In the genomic region with DNA sequence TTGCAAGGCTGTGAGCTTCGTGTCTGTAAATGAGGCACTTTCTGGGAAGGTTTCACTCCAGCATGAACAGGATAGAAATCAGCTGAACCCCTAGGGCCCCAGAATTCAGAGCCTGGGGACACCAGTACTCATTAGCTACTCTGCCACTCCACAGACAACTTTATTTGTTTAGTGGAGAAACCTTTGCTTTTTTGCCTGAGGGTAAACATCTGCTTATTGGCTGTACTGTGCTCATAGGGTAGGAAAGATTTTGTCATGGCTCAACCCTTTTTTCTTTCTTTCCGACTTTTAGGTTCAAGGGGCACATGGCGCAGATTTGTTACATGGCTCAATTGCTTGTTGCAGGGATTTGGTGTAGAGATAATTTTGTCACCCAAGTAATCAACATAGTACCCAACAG, we compare ENCODE assay signal across 20 cellular contexts.
"Had no signal": no experiment of that assay in that cellular context is flagged by ENCODE, and none has a peak within 500 bp of the region (broad histone marks: within the 10 kb centered on the region; RNA-seq: fewer than 3 reads in every experiment).

No MANE protein-coding gene starts in this region.

- H3K27me3 ChIP-seq: brain microvascular endothelial cell, right atrium auricular region had no signal

- H3K4me3 Mint-ChIP-seq: activated CD4-positive, alpha-beta memory T cell treated with anti-CD3 and anti-CD28 coated beads, Interleukin-2, amount 10 ng/mL, durations not matched to agents 7 days and 5 days; activated CD8-positive, alpha-beta memory T cell treated with anti-CD3 and anti-CD28 coated beads, Interleukin-2, amount 10 ng/mL, durations not matched to agents 7 days and 5 days; activated naive CD4-positive, alpha-beta T cell treated with anti-CD3 and anti-CD28 coated beads, Interleukin-2, amount 10 ng/mL, durations not matched to agents 7 days and 5 days; activated naive CD8-positive, alpha-beta T cell treated with anti-CD3 and anti-CD28 coated beads, Interleukin-2, amount 50 U/mL, for 24 hours; activated T-cell treated with anti-CD3 and anti-CD28 coated beads, Interleukin-2, amount 50 U/mL, for 24 hours; memory B cell; neural crest cell had no signal

- H3K27ac ChIP-seq: brain microvascular endothelial cell, dorsolateral prefrontal cortex, right atrium auricular region, transverse colon had no signal

- H3K4me1 Mint-ChIP-seq: activated CD4-positive, alpha-beta memory T cell treated with anti-CD3 and anti-CD28 coated beads, Interleukin-2, amount 10 ng/mL, durations not matched to agents 7 days and 5 days; activated CD8-positive, alpha-beta memory T cell treated with anti-CD3 and anti-CD28 coated beads, Interleukin-2, amount 10 ng/mL, durations not matched to agents 7 days and 5 days; activated naive CD4-positive, alpha-beta T cell treated with anti-CD3 and anti-CD28 coated beads, Interleukin-2, amount 10 ng/mL, durations not matched to agents 7 days and 5 days; activated naive CD8-positive, alpha-beta T cell treated with anti-CD3 and anti-CD28 coated beads, Interleukin-2, amount 50 U/mL, for 24 hours; memory B cell had no signal

- ATAC-seq: activated CD8-positive, alpha-beta memory T cell treated with anti-CD3 and anti-CD28 coated beads, Interleukin-2, amount 10 ng/mL, durations not matched to agents 7 days and 5 days; activated naive CD8-positive, alpha-beta T cell treated with anti-CD3 and anti-CD28 coated beads, Interleukin-2, amount 50 U/mL, for 24 hours had no signal

- H3K9me3 Mint-ChIP-seq: activated CD4-positive, alpha-beta memory T cell treated with anti-CD3 and anti-CD28 coated beads, Interleukin-2, amount 10 ng/mL, durations not matched to agents 7 days and 5 days; activated naive CD4-positive, alpha-beta T cell treated with anti-CD3 and anti-CD28 coated beads, Interleukin-2, amount 10 ng/mL, durations not matched to agents 7 days and 5 days; activated naive CD8-positive, alpha-beta T cell treated with anti-CD3 and anti-CD28 coated beads, Interleukin-2, amount 50 U/mL, for 24 hours had no signal

- H3K4me3 ChIP-seq: dorsolateral prefrontal cortex, prostate gland, right atrium auricular region, transverse colon had no signal

- H3K27ac Mint-ChIP-seq: activated CD4-positive, alpha-beta memory T cell treated with anti-CD3 and anti-CD28 coated beads, Interleukin-2, amount 10 ng/mL, durations not matched to agents 7 days and 5 days; activated CD8-positive, alpha-beta memory T cell treated with anti-CD3 and anti-CD28 coated beads, Interleukin-2, amount 10 ng/mL, durations not matched to agents 7 days and 5 days; activated naive CD4-positive, alpha-beta T cell treated with anti-CD3 and anti-CD28 coated beads, Interleukin-2, amount 10 ng/mL, durations not matched to agents 7 days and 5 days; activated naive CD8-positive, alpha-beta T cell treated with anti-CD3 and anti-CD28 coated beads, Interleukin-2, amount 50 U/mL, for 24 hours; activated T-cell treated with anti-CD3 and anti-CD28 coated beads, Interleukin-2, amount 50 U/mL, for 24 hours; memory B cell had no signal

- H3K4me1 ChIP-seq: prostate gland, right atrium auricular region, transverse colon had no signal

- H3K27me3 Mint-ChIP-seq: activated CD4-positive, alpha-beta memory T cell treated with anti-CD3 and anti-CD28 coated beads, Interleukin-2, amount 10 ng/mL, durations not matched to agents 7 days and 5 days; activated CD8-positive, alpha-beta memory T cell treated with anti-CD3 and anti-CD28 coated beads, Interleukin-2, amount 10 ng/mL, durations not matched to agents 7 days and 5 days; activated naive CD4-positive, alpha-beta T cell treated with anti-CD3 and anti-CD28 coated beads, Interleukin-2, amount 10 ng/mL, durations not matched to agents 7 days and 5 days had no signal

- H3K9me3 ChIP-seq: prostate gland, transverse colon had no signal

- H3K36me3 Mint-ChIP-seq: activated CD8-positive, alpha-beta memory T cell treated with anti-CD3 and anti-CD28 coated beads, Interleukin-2, amount 10 ng/mL, durations not matched to agents 7 days and 5 days; activated naive CD4-positive, alpha-beta T cell treated with anti-CD3 and anti-CD28 coated beads, Interleukin-2, amount 10 ng/mL, durations not matched to agents 7 days and 5 days; memory B cell had no signal

- DNase-seq: activated CD4-positive, alpha-beta memory T cell treated with anti-CD3 and anti-CD28 coated beads, Interleukin-2, amount 10 ng/mL, durations not matched to agents 7 days and 5 days; activated CD4-positive, alpha-beta T cell treated with anti-CD3 and anti-CD28 coated beads for 48 hours; activated CD4-positive, CD25-positive, alpha-beta regulatory T cell; activated CD8-positive, alpha-beta memory T cell treated with anti-CD3 and anti-CD28 coated beads, Interleukin-2, amount 10 ng/mL, durations not matched to agents 7 days and 5 days; activated naive CD4-positive, alpha-beta T cell treated with anti-CD3 and anti-CD28 coated beads, Interleukin-2, amount 10 ng/mL, durations not matched to agents 7 days and 5 days; activated naive CD8-positive, alpha-beta T cell treated with anti-CD3 and anti-CD28 coated beads, Interleukin-2, amount 50 U/mL, for 24 hours; activated T-cell treated with anti-CD3 and anti-CD28 coated beads, Interleukin-2, amount 50 U/mL, for 24 hours; anterior cingulate cortex; brain microvascular endothelial cell; central memory CD4-positive, alpha-beta T cell; dorsolateral prefrontal cortex; stimulated activated CD4-positive, alpha-beta T cell treated with anti-CD3 and anti-CD28 coated beads, Interleukin-2, amount 100 ng/mL, for 24 hours; stimulated activated naive CD4-positive, alpha-beta T cell treated with Interleukin-2 at 50 U/mL for 16 hours; substantia nigra; T-helper 9 cell; transverse colon had no signal

- H3K36me3 ChIP-seq: brain microvascular endothelial cell, prostate gland, right atrium auricular region, transverse colon had no signal
